Comparison of ENCODE assay signal across 28 cellular contexts in genomic region chr18:52723456-52724065, GRCh38.
DNase-seq lines count a peak whose midpoint lies in the region; ATAC-seq and TF ChIP-seq lines count a peak whose summit lies in the region.
"Had no signal": no experiment of that assay in that cellular context is flagged by ENCODE, and none has a peak within 500 bp of the region (broad histone marks: within the 10 kb centered on the region; RNA-seq: fewer than 3 reads in every experiment).

No MANE protein-coding gene starts in this region.

- H3K14ac ChIP-seq in H9 (ENCODE audit: insufficient read depth, low read length) = 0 out of 2 replicates have a peak overlapping the region, but pooled peaks have one; percentile 40

- no peak overlapping the region for H2BK12ac ChIP-seq in H9 (ENCODE audit: insufficient read length, low read depth, low read length)

- no peak overlapping the region for H4K5ac ChIP-seq in H9 (ENCODE audit: insufficient read length, low read depth, low read length)

- H3K9me3 ChIP-seq in H9 (ENCODE audit: control insufficient read depth, low read depth, low read length) (no peaks in the 10 kb centered on the region), upper lobe of right lung (no peaks in the 10 kb centered on the region)
- H3K9me3 ChIP-seq: adrenal gland, gastroesophageal sphincter, tibial nerve had no signal

- H3K27ac ChIP-seq in H9 (ENCODE audit: insufficient read length, low read depth, low read length) (no peak overlapping the region), upper lobe of right lung (no peak overlapping the region)
- H3K27ac ChIP-seq: adrenal gland, gastroesophageal sphincter, tibial nerve had no signal

- no peaks in the 10 kb centered on the region for H3K9me3 Mint-ChIP-seq in H9

- H3K27me3 ChIP-seq in H9 (ENCODE audit: insufficient read depth, low read length) (no peaks in the 10 kb centered on the region), upper lobe of right lung (no peaks in the 10 kb centered on the region)
- H3K27me3 ChIP-seq: adrenal gland, gastroesophageal sphincter, tibial nerve had no signal

- no CpG with 5 or more reads among the region's 5 CpGs for WGBS in H9 (ENCODE audit: extremely low coverage, insufficient read length, low lambda C conversion rate)

- H4K91ac ChIP-seq in H9 (ENCODE audit: insufficient read length, low read depth, low read length) = no peak overlapping the region

- H4K8ac ChIP-seq in H9 (replicated peaks; ENCODE audit: insufficient read length, low read depth, low read length) = no peak overlapping the region

- H3K4ac ChIP-seq in H9 (ENCODE audit: low read depth, low read length) = no peak overlapping the region

- H3K36me3 Mint-ChIP-seq in H9 (ENCODE audit: insufficient read depth in 1 of 3, low read depth in 3 of 3) = no peaks in the 10 kb centered on the region
- H3K36me3 Mint-ChIP-seq: activated naive CD4-positive, alpha-beta T cell treated with anti-CD3 and anti-CD28 coated beads, Interleukin-2, amount 10 ng/mL, durations not matched to agents 7 days and 5 days; CD4-positive, CD25-positive, alpha-beta regulatory T cell; naive B cell had no signal

- ATAC-seq in upper lobe of right lung (peak; percentile 26), HG03432 (IDR thresholded peaks at IDR 0.05; ENCODE audit: unreplicated experiment) (no peak), GM19023 (IDR thresholded peaks at IDR 0.05; ENCODE audit: unreplicated experiment) (no peak)
- ATAC-seq: activated T-helper 17 cell treated with anti-CD3 and anti-CD28 coated beads, Interleukin-2, amount 50 U/mL, for 72 hours; gastroesophageal sphincter; HepG2; left ventricle myocardium superior had no signal

- H2AK5ac ChIP-seq in H9 (ENCODE audit: insufficient read length, low read length) = no peak overlapping the region

- H2AFZ ChIP-seq in H9 (ENCODE audit: low read length) = no peak overlapping the region

- H3K23me2 ChIP-seq in H9 (ENCODE audit: insufficient read length, low read depth, low read length, poor library complexity, severe bottlenecking) = no peaks in the 10 kb centered on the region

- H3K79me1 ChIP-seq in H9 (ENCODE audit: insufficient read depth, low read depth, low read length, poor library complexity, severe bottlenecking) = no peaks in the 10 kb centered on the region

- no peaks in the 10 kb centered on the region for H3K36me3 ChIP-seq in upper lobe of right lung
- H3K36me3 ChIP-seq: adrenal gland, gastroesophageal sphincter, tibial nerve had no signal

- DNase-seq in H9 (no peak), astrocyte of the hippocampus (ENCODE audit: low read depth, low spot score) (peak; percentile 53), kidney glomerular epithelial cell (lab: John Stamatoyannopoulos, UW) (peak; percentile 1), upper lobe of right lung (no peak), AG08396 (ENCODE audit: low spot score) (no peak)
- DNase-seq: activated CD4-positive, alpha-beta T cell treated with anti-CD3 and anti-CD28 coated beads for 4 hours; activated naive CD4-positive, alpha-beta T cell treated with anti-CD3 and anti-CD28 coated beads, Interleukin-2, amount 10 ng/mL, durations not matched to agents 7 days and 5 days; adrenal gland; Calu3; CD4-positive, CD25-positive, alpha-beta regulatory T cell; H7; hypothalamus; left ventricle myocardium superior; midbrain; naive B cell; NCI-H1417; NCI-H2081; NCI-H345; NCI-H748 treated with DMSO at 0.1 percent for 48 hours; occipital lobe; stimulated activated CD4-positive, alpha-beta T cell treated with anti-CD3 and anti-CD28 coated beads, Interleukin-15, amount 100 ng/mL, for 24 hours; stimulated activated CD4-positive, alpha-beta T cell treated with anti-CD3 and anti-CD28 coated beads, Interleukin-4, amount 100 ng/mL, for 4 hours had no signal

- H2BK120ac ChIP-seq in H9 (ENCODE audit: low read depth, low read length, poor library complexity, severe bottlenecking) = no peak overlapping the region

- no peak overlapping the region for H3K23ac ChIP-seq in H9 (ENCODE audit: insufficient read length, low read depth, low read length)

- intact Hi-C loops in upper lobe of right lung (cut with DNase I) = no loop called here

- no peak overlapping the region for H3T11ph ChIP-seq in H9 (ENCODE audit: low read length)

- no peak overlapping the region for H2BK15ac ChIP-seq in H9 (ENCODE audit: low read depth, low read length)

- no peak overlapping the region for H3K18ac ChIP-seq in H9 (ENCODE audit: insufficient read length, low read depth, low read length)

- H3K79me2 ChIP-seq in H9 (ENCODE audit: insufficient read depth, low read length) = no peaks in the 10 kb centered on the region

- no peak overlapping the region for H3K9ac ChIP-seq in H9 (ENCODE audit: extremely low read depth, insufficient read length, low read length)

- H2BK20ac ChIP-seq in H9 (ENCODE audit: low read depth, low read length, poor library complexity, severe bottlenecking) = no peak overlapping the region

- no peak overlapping the region for H2BK5ac ChIP-seq in H9 (ENCODE audit: insufficient read length, low read length)

- H3K27me3 Mint-ChIP-seq in H9 (ENCODE audit: low read depth) = no peaks in the 10 kb centered on the region
- H3K27me3 Mint-ChIP-seq: activated naive CD4-positive, alpha-beta T cell treated with anti-CD3 and anti-CD28 coated beads, Interleukin-2, amount 10 ng/mL, durations not matched to agents 7 days and 5 days; activated T-helper 17 cell treated with anti-CD3 and anti-CD28 coated beads, Interleukin-2, amount 50 U/mL, for 72 hours; CD4-positive, CD25-positive, alpha-beta regulatory T cell; naive B cell had no signal

- peaks cover 8 to 10% of the 10 kb centered on the region in 2 experiments for H3K4me1 Mint-ChIP-seq in H9
- H3K4me1 Mint-ChIP-seq: activated naive CD4-positive, alpha-beta T cell treated with anti-CD3 and anti-CD28 coated beads, Interleukin-2, amount 10 ng/mL, durations not matched to agents 7 days and 5 days; activated T-helper 17 cell treated with anti-CD3 and anti-CD28 coated beads, Interleukin-2, amount 50 U/mL, for 72 hours; CD4-positive, CD25-positive, alpha-beta regulatory T cell; naive B cell had no signal

- H3K27ac Mint-ChIP-seq in H9 = no peak overlapping the region; a peak in 2 of 7 replicates
- H3K27ac Mint-ChIP-seq: activated naive CD4-positive, alpha-beta T cell treated with anti-CD3 and anti-CD28 coated beads, Interleukin-2, amount 10 ng/mL, durations not matched to agents 7 days and 5 days; activated T-helper 17 cell treated with anti-CD3 and anti-CD28 coated beads, Interleukin-2, amount 50 U/mL, for 72 hours; CD4-positive, CD25-positive, alpha-beta regulatory T cell; naive B cell had no signal

- TF ChIP-seq CTCF in H9 (conservative IDR thresholded peaks at IDR 0.05) (no peak), upper lobe of right lung (IDR thresholded peaks at IDR 0.05) (no peak)

- no peak overlapping the region for H3K56ac ChIP-seq in H9 (ENCODE audit: insufficient read length, low read depth, low read length)

- H3K4me1 ChIP-seq in H9 (ENCODE audit: insufficient read depth, low read length) = peaks cover 4% of the 10 kb centered on the region; the same call in 1 of the 2 replicates
- no peaks in the 10 kb centered on the region for H3K4me1 ChIP-seq in upper lobe of right lung
- H3K4me1 ChIP-seq: adrenal gland, gastroesophageal sphincter, tibial nerve had no signal

- no peaks in the 10 kb centered on the region for H4K20me1 ChIP-seq in H9 (ENCODE audit: control insufficient read depth, insufficient read depth, insufficient read length)

- no peak overlapping the region for H3K4me3 Mint-ChIP-seq in H9
- H3K4me3 Mint-ChIP-seq: activated naive CD4-positive, alpha-beta T cell treated with anti-CD3 and anti-CD28 coated beads, Interleukin-2, amount 10 ng/mL, durations not matched to agents 7 days and 5 days; activated T-helper 17 cell treated with anti-CD3 and anti-CD28 coated beads, Interleukin-2, amount 50 U/mL, for 72 hours; naive B cell had no signal

- H3K4me3 ChIP-seq in upper lobe of right lung = no peak overlapping the region
- H3K4me3 ChIP-seq: adrenal gland, gastroesophageal sphincter, tibial nerve had no signal

- no peak overlapping the region for H3K4me2 ChIP-seq in H9 (ENCODE audit: insufficient read depth, insufficient read length, low read length)

Comparison
In these comparisons a context has a peak if more than half of its experiments do, and no peak if none do; other contexts are left out.
1. DNase-seq: peak in astrocyte of the hippocampus (single experiment) and kidney glomerular epithelial cell (single experiment); none in H9 (single experiment), upper lobe of right lung (single experiment) and AG08396 (single experiment).